ENCODE assay signal across 1 cellular context in the genomic region with DNA sequence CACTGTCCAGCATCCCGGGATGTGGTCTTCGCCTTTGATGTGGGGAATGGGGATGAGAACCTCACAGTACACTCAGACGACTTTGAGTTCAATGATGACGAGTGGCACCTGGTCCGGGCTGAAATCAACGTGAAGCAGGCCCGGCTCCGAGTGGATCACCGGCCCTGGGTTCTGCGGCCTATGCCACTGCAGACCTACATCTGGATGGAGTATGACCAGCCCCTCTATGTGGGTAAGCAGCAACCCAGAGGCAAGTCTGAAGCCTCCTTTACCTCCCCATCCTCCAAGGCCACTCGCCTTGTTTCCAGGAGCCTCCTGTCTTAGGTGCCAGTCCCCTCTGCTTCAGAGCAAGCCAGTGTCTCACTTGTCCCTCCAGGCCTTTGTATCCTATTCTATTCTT.
TF ChIP-seq lines count a peak whose summit lies in the region.

No MANE protein-coding gene starts in this region.

TF ChIP-seq in GM12878, 131 proteins besides CTCF, POLR2A, EP300 and RAD21:
- TF ChIP-seq BRCA1 (IDR thresholded peaks at IDR 0.05; ENCODE audit: low read depth, low read length) (no peak), TCF7 (IDR thresholded peaks at IDR 0.05; ENCODE audit: borderline replicate concordance) (no peak)
